Comparison of ENCODE assay signal across 8 cellular contexts in the genomic region with DNA sequence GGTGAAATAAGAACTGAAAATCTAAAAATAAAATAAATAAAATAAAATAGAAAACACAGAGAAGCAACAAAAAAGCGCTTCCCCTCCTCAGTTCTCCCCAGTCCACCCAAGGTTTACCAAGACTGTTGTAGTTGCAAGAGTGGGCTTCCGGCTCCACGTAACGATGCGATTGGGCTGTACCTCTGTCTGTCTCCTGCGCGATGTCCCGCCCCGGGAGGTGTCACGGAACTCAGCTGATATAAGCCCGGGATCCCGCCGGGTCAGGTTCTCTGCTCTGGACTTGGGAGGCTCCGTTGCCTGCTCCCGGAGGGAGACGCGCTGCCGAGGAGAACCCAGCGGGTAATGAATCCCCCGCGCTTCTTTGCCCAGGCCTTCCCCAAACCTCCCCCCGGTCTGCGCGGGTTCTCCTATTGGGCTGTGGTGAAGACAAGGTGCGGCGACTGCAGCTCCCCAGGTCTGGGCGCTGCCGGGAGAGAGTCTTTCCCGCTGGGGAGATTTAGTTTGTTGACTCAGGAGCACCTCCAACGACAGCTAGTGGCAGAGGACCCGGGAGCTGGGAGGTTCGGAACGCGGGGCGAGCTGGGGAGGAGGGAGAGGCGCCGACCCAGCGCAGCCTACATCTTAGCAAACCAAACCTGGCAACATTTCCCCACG. TPM values are rescaled to one million over a fixed set of nuclear protein-coding genes. Genes with fewer than 3 reads are reported as not detected.
DNase-seq lines count a peak whose midpoint lies in the region; ATAC-seq and TF ChIP-seq lines count a peak whose summit lies in the region.

A gene (plus strand): TSS at position 268 of the 654 bp plus-strand sequence. CDS start 15,619 bp downstream, outside the sequence.

- peaks cover 34% of the 10 kb centered on the region for H3K79me2 ChIP-seq in PC-3 (ENCODE audit: low read length)

- peaks cover 4% of the 10 kb centered on the region for H3F3A ChIP-seq in PC-3 (ENCODE audit: low read length, unreplicated experiment)

- peak within 1 kb of the TSS; percentile 96 for H2AFZ ChIP-seq in PC-3 (ENCODE audit: low read length)

- H3K4me3 ChIP-seq in PC-3 (ENCODE audit: low read length) (peak within 1 kb of the TSS; percentile 88), esophagus squamous epithelium (peak within 1 kb of the TSS; percentile 68 to 81 (median 75)), muscle layer of duodenum (ENCODE audit: low read depth in 1 of 2, low read length in 2 of 2) (peak within 1 kb of the TSS; percentile 92 to 95)

- peaks cover 40% of the 10 kb centered on the region for H3K4me1 ChIP-seq in PC-3 (ENCODE audit: insufficient read depth, low read length)
- peaks cover 18 to 59% (median 22%) of the 10 kb centered on the region in 3 donors for H3K4me1 ChIP-seq in esophagus squamous epithelium
- H3K4me1 ChIP-seq in muscle layer of duodenum (ENCODE audit: control insufficient read depth in 1 of 2, insufficient read depth in 2 of 2, low read length in 2 of 2) = peaks cover 13 to 15% of the 10 kb centered on the region in 2 donors

- H3K27ac ChIP-seq in PC-3 (ENCODE audit: low read length) = peak within 1 kb of the TSS; percentile 98
- peak within 1 kb of the TSS; percentile 91 to 98 (median 96) for H3K27ac ChIP-seq in esophagus squamous epithelium
- peak within 1 kb of the TSS; percentile 95 for H3K27ac ChIP-seq in muscle layer of duodenum (ENCODE audit: low read length)

- H3K9me3 ChIP-seq in PC-3 (ENCODE audit: low read length) (no peaks in the 10 kb centered on the region), esophagus squamous epithelium (no peaks in the 10 kb centered on the region), muscle layer of duodenum (ENCODE audit: control insufficient read depth in 1 of 2, low read length in 2 of 2) (no peaks in the 10 kb centered on the region)

- H3K36me3 ChIP-seq in PC-3 (ENCODE audit: low read depth, low read length) = no peaks in the 10 kb centered on the region
- H3K36me3 ChIP-seq in esophagus squamous epithelium = peaks cover 0 to 8% (median 0%) of the 10 kb centered on the region in 3 donors
- peaks cover 0 to 14% of the 10 kb centered on the region in 2 donors for H3K36me3 ChIP-seq in muscle layer of duodenum (ENCODE audit: control insufficient read depth in 1 of 2, insufficient read depth in 2 of 2, low read length in 2 of 2)

- TF ChIP-seq CTCF in GM20000 (IDR thresholded peaks at IDR 0.05; ENCODE audit: extremely low read depth, missing control alignments) (no peak), PC-3 (conservative IDR thresholded peaks at IDR 0.05; ENCODE audit: low read depth, low read length) (no peak), esophagus squamous epithelium (IDR thresholded peaks at IDR 0.05) (no peak)

- 0 to 1% methylated on average over 5 to 22 of the region's 39 CpGs for WGBS in esophagus squamous epithelium, 2 donors

- POLR2A ChIA-PET in PC-3 (lab: Charles Lee; ENCODE audit: unreplicated experiment) = interaction anchor here (0.6 to 0.8 kb wide), 2 partner anchors 15 kb away, joined by 3 to 5 read pairs; no protein-coding TSS in a partner anchor

- H3K27me3 ChIP-seq in PC-3 (ENCODE audit: low read length) (no peaks in the 10 kb centered on the region), esophagus squamous epithelium (no peaks in the 10 kb centered on the region), muscle layer of duodenum (ENCODE audit: low read depth, low read length) (no peaks in the 10 kb centered on the region)

- peak within 1 kb of the TSS; percentile 94 for H3K9ac ChIP-seq in PC-3 (ENCODE audit: low read length)

- BruUV-seq in PC-3 (replicated peaks; lab: Mats Ljungman, UMichigan) = no TSS peak

- no peaks in the 10 kb centered on the region for H4K20me1 ChIP-seq in PC-3 (ENCODE audit: low read length)

- peak; percentile 74 for ATAC-seq in PC-3

- CTCF ChIA-PET in PC-3 (lab: Charles Lee) = interaction anchor here (0.5 kb wide), 1 partner anchor 537 kb away, joined by 3 read pairs; no protein-coding TSS in a partner anchor

- intact Hi-C loops in PC-3 (cut with micrococcal nuclease) = loop anchor here (5.0 kb wide), 1 partner anchor 71 kb away; no protein-coding TSS in a partner anchor
- intact Hi-C loops in esophagus squamous epithelium (cut with DNase I) = no loop called here

- TF ChIP-seq POLR2A in esophagus squamous epithelium (IDR thresholded peaks at IDR 0.05) = peak in 3 of 4 donors; percentile 95 to 98 (median 96)

- H3K9me2 ChIP-seq in PC-3 (replicated peaks; ENCODE audit: low read length) = no peaks in the 10 kb centered on the region

- DNase-seq in COLO829 (ENCODE audit: low spot score) = peak; percentile 90
- DNase-seq in GM20000 (ENCODE audit: low spot score) = peak; percentile 95
- DNase-seq in HT-29 (ENCODE audit: low spot score) = peak; percentile 94
- peak; percentile 83 for DNase-seq in PC-3
- DNase-seq in activated T-helper 1 cell treated with Interleukin-2 at 50 U/mL for 16 hours (ENCODE audit: low read depth) = peak; percentile 89
- peak; percentile 74 for DNase-seq in esophagus squamous epithelium (lab: John Stamatoyannopoulos, UW)
- peak; percentile 85 for DNase-seq in stimulated activated CD8-positive, alpha-beta memory T cell treated with anti-CD3 and anti-CD28 coated beads, Interleukin-7, amount 100 ng/mL, for 24 hours (ENCODE audit: low read depth)

- peak within 1 kb of the TSS; percentile 96 for H3K4me2 ChIP-seq in PC-3 (ENCODE audit: low read length)

RNA-seq across cellular contexts. Expression of the gene that starts here (rescaled TPM):
- 2.0 and 3.8 TPM in 2 replicates for total RNA-seq in HT-29 (2014; rRNA removed; shearing (Covaris generic))
- total RNA-seq in PC-3 (2014; rRNA removed) = 7.5 and 14.5 TPM in 2 replicates
- 10 to 100 TPM in 2 of 4 donors, 1 to 10 TPM in 2; 7.3 to 20.4 (median 14.0) TPM for total RNA-seq in esophagus squamous epithelium

Comparison
In these comparisons a context has a peak if more than half of its experiments do, and no peak if none do; other contexts are left out.
1. Peak in every context shown above with its lines: DNase-seq, ATAC-seq, H3K4me3 ChIP-seq and H3K27ac ChIP-seq.